Comparison of ENCODE assay signal across 8 cellular contexts in the genomic region with DNA sequence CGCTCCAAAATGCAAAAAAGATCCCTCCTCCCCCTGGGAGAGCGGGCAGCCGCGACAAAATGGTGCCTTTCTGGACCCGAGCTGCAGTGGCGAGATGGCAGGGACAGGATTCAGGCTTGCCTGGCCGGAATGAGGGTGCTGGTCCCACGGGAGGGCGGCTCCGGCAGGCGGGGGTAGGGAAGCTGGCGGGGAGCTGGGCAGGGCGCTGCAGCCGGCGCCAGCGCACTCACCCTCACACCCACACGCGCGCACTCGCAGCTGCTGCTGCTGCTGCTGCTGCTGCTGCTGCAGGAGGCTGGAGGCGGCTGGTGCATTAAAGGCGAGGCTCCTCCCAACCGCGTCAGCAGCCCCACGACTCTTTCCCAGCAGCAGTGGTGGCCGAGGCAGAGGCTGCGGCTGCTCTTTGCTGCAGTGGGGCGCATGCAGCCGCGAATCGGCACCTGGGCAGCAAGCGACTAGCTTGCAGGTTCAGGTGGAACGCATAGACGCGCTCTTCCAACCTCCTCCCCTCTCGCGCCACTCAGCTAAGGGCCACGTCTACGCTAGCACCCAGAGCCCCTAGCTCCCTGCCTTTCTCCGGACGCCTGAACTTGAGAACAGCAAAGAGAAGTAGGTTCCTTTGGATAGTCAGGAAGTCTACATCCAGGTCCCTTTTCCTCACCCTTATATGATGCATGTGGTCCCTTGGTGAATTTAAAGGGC. TPM values are rescaled to one million over a fixed set of nuclear protein-coding genes. Genes with fewer than 3 reads are reported as not detected.
DNase-seq lines count a peak whose midpoint lies in the region; ATAC-seq and TF ChIP-seq lines count a peak whose summit lies in the region.

A gene (minus strand): TSS at position 287 of the 702 bp plus-strand sequence.

- H3K27ac Mint-ChIP-seq in Caco-2 (ENCODE audit: unreplicated experiment) (no peak within 1 kb of the TSS), progenitor cell of endocrine pancreas (peak within 1 kb of the TSS; percentile 85)

- H3K4me1 ChIP-seq in Caco-2 (peaks cover 6% of the 10 kb centered on the region; the same call in 1 of the 2 replicates), hepatocyte (ENCODE audit: insufficient read depth) (peaks cover 14% of the 10 kb centered on the region)

- H3K9me3 Mint-ChIP-seq in Caco-2 (ENCODE audit: unreplicated experiment): peaks cover 1% of the 10 kb centered on the region
- H3K9me3 Mint-ChIP-seq in progenitor cell of endocrine pancreas (ENCODE audit: low read depth): no peaks in the 10 kb centered on the region

- ATAC-seq in HG02884 (IDR thresholded peaks at IDR 0.05; ENCODE audit: unreplicated experiment): peak; percentile 64
- no peak for ATAC-seq in HG02571 (IDR thresholded peaks at IDR 0.05; ENCODE audit: unreplicated experiment)

- peaks cover 4% of the 10 kb centered on the region for H3K4me1 Mint-ChIP-seq in Caco-2 (ENCODE audit: low read depth, unreplicated experiment)
- peaks cover 7% of the 10 kb centered on the region for H3K4me1 Mint-ChIP-seq in progenitor cell of endocrine pancreas (ENCODE audit: low read depth)

- peak within 1 kb of the TSS; percentile 99 for H3K4me2 ChIP-seq in hepatocyte

- BruUV-seq in Caco-2 (replicated peaks; lab: Mats Ljungman, UMichigan): no TSS peak

- CTCF ChIA-PET in Caco-2 (lab: Charles Lee): interaction anchor here (0.6 kb wide), 1 partner anchor 77 kb away, joined by 3 read pairs; no protein-coding TSS in a partner anchor

- H3K9me2 ChIP-seq in hepatocyte (replicated peaks; ENCODE audit: insufficient read depth): no peaks in the 10 kb centered on the region

- WGBS in hepatocyte (ENCODE audit: low lambda C conversion rate, missing lambda C conversion rate): under 1% methylated on average over 39 of the region's 41 CpGs

- H3K27me3 Mint-ChIP-seq in Caco-2 (ENCODE audit: insufficient read depth, unreplicated experiment) (peaks cover 23% of the 10 kb centered on the region), progenitor cell of endocrine pancreas (peaks cover 65% of the 10 kb centered on the region)

- H3K36me3 ChIP-seq in Caco-2 (ENCODE audit: control insufficient read depth, insufficient read depth, low read length): no peaks in the 10 kb centered on the region
- H3K36me3 ChIP-seq in hepatocyte (replicated peaks; ENCODE audit: insufficient read depth, low read depth): no peaks in the 10 kb centered on the region

- peak; percentile 59 to 62 for DNase-seq in Caco-2
- DNase-seq in SK-N-DZ (ENCODE audit: low spot score): peak; percentile 86
- peak in 52 of 56 donors; percentile 7 to 84 (median 60) for DNase-seq in amygdala (lab: John Stamatoyannopoulos, UW)
- peak; percentile 74 for DNase-seq in hepatocyte (ENCODE audit: low spot score)
- peak; percentile 40 for DNase-seq in progenitor cell of endocrine pancreas (ENCODE audit: low spot score, unreplicated experiment)
- no peak for DNase-seq in dedifferentiated amniotic fluid mesenchymal stem cell (ENCODE audit: extremely low spot score)

- peak within 1 kb of the TSS; percentile 59 for H2AFZ ChIP-seq in hepatocyte

- no peaks in the 10 kb centered on the region for H3K79me2 ChIP-seq in hepatocyte

- intact Hi-C loops in Caco-2 (cut with micrococcal nuclease; ENCODE audit: unreplicated experiment): loop anchor here (5.0 kb wide), 2 partner anchors 51 to 69 kb away; no protein-coding TSS in a partner anchor

- peak within 1 kb of the TSS; percentile 54 for H3K4me3 ChIP-seq in Caco-2 (ENCODE audit: low read depth, low read length)
- peak within 1 kb of the TSS; percentile 67 for H3K4me3 ChIP-seq in hepatocyte

- H3K27me3 ChIP-seq in Caco-2 (replicated peaks; ENCODE audit: control insufficient read depth, insufficient read depth, low read length) (no peaks in the 10 kb centered on the region), hepatocyte (peaks cover 47% of the 10 kb centered on the region)

- H3K4me3 Mint-ChIP-seq in Caco-2 (ENCODE audit: unreplicated experiment) (peak within 1 kb of the TSS; percentile 81), progenitor cell of endocrine pancreas (ENCODE audit: low read depth) (peak within 1 kb of the TSS; percentile 80)

- POLR2A ChIA-PET in Caco-2 (lab: Charles Lee): no interaction called here

- H4K20me1 ChIP-seq in hepatocyte (ENCODE audit: insufficient read depth, poor library complexity, severe bottlenecking): no peaks in the 10 kb centered on the region

- no peak within 1 kb of the TSS for H3K27ac ChIP-seq in hepatocyte

- TF ChIP-seq CTCF in Caco-2 (IDR thresholded peaks at IDR 0.05; ENCODE audit: insufficient read depth in 1 of 2, low read depth in 1 of 2, low read length in 1 of 2, severe bottlenecking in 1 of 2, unreplicated experiment in 1 of 2) (no peak), hepatocyte (IDR thresholded peaks at IDR 0.05; ENCODE audit: poor library complexity) (no peak), progenitor cell of endocrine pancreas (IDR thresholded peaks at IDR 0.05; ENCODE audit: unreplicated experiment) (no peak)

- H3K36me3 Mint-ChIP-seq in Caco-2 (ENCODE audit: insufficient read depth, unreplicated experiment) (no peaks in the 10 kb centered on the region), progenitor cell of endocrine pancreas (ENCODE audit: insufficient read depth) (no peaks in the 10 kb centered on the region)

- H3K9me3 ChIP-seq in Caco-2 (no peaks in the 10 kb centered on the region), hepatocyte (ENCODE audit: low read depth) (no peaks in the 10 kb centered on the region)

RNA-seq across cellular contexts. Expression of the gene that starts here (rescaled TPM):
- total RNA-seq in Caco-2 (2022): 6.9 and 9.8 TPM in 2 replicates
- polyA plus RNA-seq in SK-N-DZ (2014; cell fraction: cytosol; rRNA removed): 34.0 and 42.6 TPM in 2 replicates
- 10.8 and 12.8 TPM in 2 replicates for polyA plus RNA-seq in SK-N-DZ (2014; cell fraction: nucleus; rRNA removed)
- 2.3 and 4.4 TPM in 2 replicates for total RNA-seq in hepatocyte
- polyA plus RNA-seq in hepatocyte: 3.2 and 5.1 TPM in 2 replicates
- total RNA-seq in progenitor cell of endocrine pancreas: 1.8 and 3.5 TPM in 2 replicates
